In the genomic region with DNA sequence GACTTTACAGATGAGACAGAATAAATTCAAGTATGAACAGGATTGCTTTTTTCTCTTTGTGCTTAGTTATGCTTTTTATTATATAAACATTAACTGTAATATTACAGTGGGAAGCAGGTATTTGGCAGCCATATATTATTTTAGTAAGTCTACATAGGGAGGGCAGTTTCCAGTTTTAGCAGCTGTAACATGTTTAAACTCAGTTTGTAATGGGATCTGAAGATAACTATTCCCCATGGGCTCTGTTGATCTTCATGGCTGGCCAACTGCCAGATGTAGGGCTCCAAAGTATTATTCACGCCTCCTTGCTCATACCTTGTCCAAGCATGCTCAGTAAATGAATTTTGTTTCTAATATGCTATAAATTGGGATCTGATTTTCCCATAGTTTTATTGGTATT, we compare ENCODE assay signal across 10 cellular contexts.
A peak's percentile ranks its signal among the peaks of the same experiment; 100 is the strongest.
DNase-seq lines count a peak whose midpoint lies in the region; ATAC-seq and FAIRE-seq lines count a peak whose summit lies in the region.
"Had no signal": no experiment of that assay in that cellular context is flagged by ENCODE, and none has a peak within 500 bp of the region (broad histone marks: within the 10 kb centered on the region; RNA-seq: fewer than 3 reads in every experiment).

No MANE protein-coding gene starts in this region.

- H3K27ac ChIP-seq in small intestine (ENCODE audit: low read depth in 1 of 2, low read length in 1 of 2): peak overlapping the region; percentile 78 to 96

- H3K4me3 ChIP-seq in small intestine (ENCODE audit: low read depth in 1 of 2, low read length in 2 of 2): no peak overlapping the region

- H3K9me3 ChIP-seq in T-helper 17 cell (ENCODE audit: control insufficient read depth, low read length, poor library complexity, severe bottlenecking): no peaks in the 10 kb centered on the region
- no peaks in the 10 kb centered on the region for H3K9me3 ChIP-seq in small intestine (ENCODE audit: control insufficient read depth, low read depth)

- H3K27ac Mint-ChIP-seq in activated naive CD4-positive, alpha-beta T cell treated with anti-CD3 and anti-CD28 coated beads, Interleukin-2, amount 10 ng/mL, durations not matched to agents 7 days and 5 days: peak overlapping the region; percentile 92
- peak overlapping the region; percentile 95 for H3K27ac Mint-ChIP-seq in T-helper 17 cell

- peaks cover 3 to 11% of the 10 kb centered on the region in 2 donors for H3K36me3 ChIP-seq in small intestine (ENCODE audit: control insufficient read depth in 2 of 2, insufficient read depth in 2 of 2, low read length in 2 of 2)

- no peak for DNase-seq in activated naive CD4-positive, alpha-beta T cell treated with anti-CD3 and anti-CD28 coated beads, Interleukin-2, amount 10 ng/mL, durations not matched to agents 7 days and 5 days
- DNase-seq in activated naive CD4-positive, alpha-beta T cell (lab: John Stamatoyannopoulos, UW): no peak
- DNase-seq in T-helper 17 cell (no peak), Right ventricle myocardium superior (peak; percentile 74), small intestine (peak; percentile 78), germinal center (ENCODE audit: low spot score) (no peak), LoVo (ENCODE audit: low spot score) (no peak), HuH-7.5 (ENCODE audit: low spot score) (no peak)

- H3K36me3 Mint-ChIP-seq in activated naive CD4-positive, alpha-beta T cell treated with anti-CD3 and anti-CD28 coated beads, Interleukin-2, amount 10 ng/mL, durations not matched to agents 7 days and 5 days: peaks cover 85% of the 10 kb centered on the region
- peaks cover 2% of the 10 kb centered on the region for H3K36me3 Mint-ChIP-seq in T-helper 17 cell (ENCODE audit: low read depth)

- peaks cover 89% of the 10 kb centered on the region for H3K4me1 Mint-ChIP-seq in activated naive CD4-positive, alpha-beta T cell treated with anti-CD3 and anti-CD28 coated beads, Interleukin-2, amount 10 ng/mL, durations not matched to agents 7 days and 5 days
- peaks cover 27% of the 10 kb centered on the region for H3K4me1 Mint-ChIP-seq in T-helper 17 cell

- H3K4me3 Mint-ChIP-seq in activated naive CD4-positive, alpha-beta T cell treated with anti-CD3 and anti-CD28 coated beads, Interleukin-2, amount 10 ng/mL, durations not matched to agents 7 days and 5 days: peak overlapping the region; percentile 40
- no peak overlapping the region for H3K4me3 Mint-ChIP-seq in T-helper 17 cell

- intact Hi-C loops in Right ventricle myocardium superior (cut with DNase I): no loop called here

- ATAC-seq in T-helper 17 cell (no peak), Right ventricle myocardium superior (ENCODE audit: poor library complexity) (peak; percentile 88)

- peaks cover 3% of the 10 kb centered on the region for H3K9me3 Mint-ChIP-seq in activated naive CD4-positive, alpha-beta T cell treated with anti-CD3 and anti-CD28 coated beads, Interleukin-2, amount 10 ng/mL, durations not matched to agents 7 days and 5 days

- no peaks in the 10 kb centered on the region for H3K27me3 ChIP-seq in small intestine (ENCODE audit: control insufficient read depth in 2 of 2, insufficient read depth in 2 of 2, low read length in 2 of 2)

- WGBS in small intestine, 3 donors: 23 to 28% (median 26%) methylated on average over 1 of the region's 1 CpG

- no peaks in the 10 kb centered on the region for H3K27me3 Mint-ChIP-seq in activated naive CD4-positive, alpha-beta T cell treated with anti-CD3 and anti-CD28 coated beads, Interleukin-2, amount 10 ng/mL, durations not matched to agents 7 days and 5 days
- H3K27me3 Mint-ChIP-seq in T-helper 17 cell: no peaks in the 10 kb centered on the region

- CTCF ChIA-PET in activated naive CD4-positive, alpha-beta T cell treated with anti-CD3 and anti-CD28 coated beads, Interleukin-2, amount 10 ng/mL, durations not matched to agents 7 days and 5 days (lab: Charles Lee): interaction anchor here (3.9 kb wide), 1 partner anchor 161 kb away, joined by 15 read pairs; no protein-coding TSS in a partner anchor

- H3K4me1 ChIP-seq in small intestine (ENCODE audit: control insufficient read depth in 2 of 2, insufficient read depth in 1 of 2, low read depth in 1 of 2, low read length in 1 of 2): peaks cover 9 to 19% of the 10 kb centered on the region in 2 donors

- FAIRE-seq in small intestine (lab: Jason Lieb, UNC): no peak
- FAIRE-seq: G401.6, TTC549 had no signal

Comparison
In these comparisons a context has a peak if more than half of its experiments do, and no peak if none do; other contexts are left out.
1. DNase-seq: peak in Right ventricle myocardium superior (single experiment) and small intestine (single experiment); none in activated naive CD4-positive, alpha-beta T cell treated with anti-CD3 and anti-CD28 coated beads, Interleukin-2, amount 10 ng/mL, durations not matched to agents 7 days and 5 days (single experiment), activated naive CD4-positive, alpha-beta T cell (0 of 4), T-helper 17 cell (0 of 3), germinal center (single experiment), LoVo (single experiment) and HuH-7.5 (single experiment).